Comparison of ENCODE assay signal across 8 cellular contexts in genomic region chr20:53738039-53738944, GRCh38.
DNase-seq lines count a peak whose midpoint lies in the region; ATAC-seq, FAIRE-seq and TF ChIP-seq lines count a peak whose summit lies in the region.

No MANE protein-coding gene starts in this region.

- H3K36me3 Mint-ChIP-seq in activated T-cell treated with anti-CD3 and anti-CD28 coated beads, Interleukin-2, amount 50 U/mL, for 24 hours (ENCODE audit: low read depth) = no peaks in the 10 kb centered on the region

- FAIRE-seq in pancreas (lab: Jason Lieb, UNC) = no peak

- peaks cover 16 to 52% (median 38%) of the 10 kb centered on the region in 3 donors for H3K4me1 ChIP-seq in pancreas

- H3K4me3 ChIP-seq in AG09309 (ENCODE audit: control insufficient read depth, low read depth, low read length) (no peak overlapping the region), SK-N-MC (peak overlapping the region; percentile 70), pancreas (peak overlapping the region in 2 of 4 donors; percentile 23 to 30)

- peak overlapping the region; percentile 70 for H3K9ac ChIP-seq in SK-N-MC (ENCODE audit: insufficient read length)

- peaks cover 58% of the 10 kb centered on the region for H3K4me1 Mint-ChIP-seq in activated T-cell treated with anti-CD3 and anti-CD28 coated beads, Interleukin-2, amount 50 U/mL, for 24 hours (ENCODE audit: low read depth)

- peak; percentile 88 for DNase-seq in AG09309 (ENCODE audit: low read depth)
- DNase-seq in HPDE6-E6E7 (ENCODE audit: extremely low spot score) = peak; percentile 83
- DNase-seq in SK-N-MC (ENCODE audit: low read depth, low spot score) = peak; percentile 68
- DNase-seq in foreskin melanocyte = peak; percentile 89
- DNase-seq in pancreas = peak; percentile 69 to 83 (median 80)
- no peak for DNase-seq in activated gamma-delta T cell treated with Interleukin-2 at 50 U/mL for 16 hours
- no peak for DNase-seq in activated T-cell treated with anti-CD3 and anti-CD28 coated beads, Interleukin-2, amount 50 U/mL, for 24 hours
- no peak for DNase-seq in NCI-H345 treated with DMSO at 0.1 percent for 48 hours (lab: John Stamatoyannopoulos, UW; ENCODE audit: unreplicated experiment)

- H3K36me3 ChIP-seq in SK-N-MC (ENCODE audit: insufficient read depth, low read length) = no peaks in the 10 kb centered on the region
- no peaks in the 10 kb centered on the region for H3K36me3 ChIP-seq in pancreas

- H3K9me3 ChIP-seq in SK-N-MC (ENCODE audit: low read depth, low read length) = no peaks in the 10 kb centered on the region
- no peaks in the 10 kb centered on the region for H3K9me3 ChIP-seq in pancreas

- no peaks in the 10 kb centered on the region for H3K27me3 Mint-ChIP-seq in activated T-cell treated with anti-CD3 and anti-CD28 coated beads, Interleukin-2, amount 50 U/mL, for 24 hours

- H3K4me3 Mint-ChIP-seq in activated T-cell treated with anti-CD3 and anti-CD28 coated beads, Interleukin-2, amount 50 U/mL, for 24 hours = no peak overlapping the region

- no peaks in the 10 kb centered on the region for H3K9me3 Mint-ChIP-seq in activated T-cell treated with anti-CD3 and anti-CD28 coated beads, Interleukin-2, amount 50 U/mL, for 24 hours

- intact Hi-C loops in pancreas (cut with DNase I) = loop anchor here in 1 of 3 donors (10.0 kb wide), 1 partner anchor 93 kb away; no protein-coding TSS in a partner anchor

- no peaks in the 10 kb centered on the region for H3K27me3 ChIP-seq in pancreas

- H3K27ac ChIP-seq in SK-N-MC (peak overlapping the region; percentile 91), pancreas (peak overlapping the region; percentile 65 to 95 (median 80))

- TF ChIP-seq CTCF in AG09309 (IDR thresholded peaks at IDR 0.05; ENCODE audit: control insufficient read depth, insufficient read depth, low read depth, low read length, missing control alignments) (no peak), pancreas (IDR thresholded peaks at IDR 0.05) (no peak)

- no peak overlapping the region for H3K27ac Mint-ChIP-seq in activated T-cell treated with anti-CD3 and anti-CD28 coated beads, Interleukin-2, amount 50 U/mL, for 24 hours

- peak; percentile 83 to 89 (median 84) for ATAC-seq in pancreas

- WGBS in pancreas, 2 donors = 9 to 11% methylated on average over 26 of the region's 26 CpGs

Comparison
In these comparisons a context has a peak if more than half of its experiments do, and no peak if none do; other contexts are left out.
1. DNase-seq: peak in AG09309 (single experiment), HPDE6-E6E7 (single experiment), SK-N-MC (single experiment), foreskin melanocyte (single experiment) and pancreas (6 of 6); none in activated gamma-delta T cell treated with Interleukin-2 at 50 U/mL for 16 hours (single experiment), activated T-cell treated with anti-CD3 and anti-CD28 coated beads, Interleukin-2, amount 50 U/mL, for 24 hours (single experiment) and NCI-H345 treated with DMSO at 0.1 percent for 48 hours (single experiment).